1 cellular context compared by ENCODE assay signal in the genomic region with DNA sequence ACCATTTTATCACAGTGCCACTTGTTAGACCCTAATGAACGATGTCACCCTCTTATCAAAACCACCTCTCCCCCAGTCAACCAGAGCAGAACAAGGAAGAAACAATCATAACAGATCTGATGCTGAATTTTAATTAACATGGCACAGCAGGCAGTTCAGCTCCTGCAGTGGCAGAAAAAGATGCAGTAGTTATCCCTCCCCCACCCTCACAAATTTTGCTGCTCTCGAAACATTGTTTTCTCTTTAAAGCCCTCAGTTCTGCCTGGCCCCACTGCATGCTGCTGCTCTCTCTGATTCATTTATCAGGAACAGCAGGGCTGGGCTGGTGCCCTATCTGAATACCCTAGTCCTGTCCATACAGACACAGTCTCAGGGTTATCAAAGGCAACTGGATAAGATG.
TF ChIP-seq lines count a peak whose summit lies in the region.

No MANE protein-coding gene starts in this region.

TF ChIP-seq in H1, 55 proteins besides CTCF, POLR2A, EP300 and RAD21:
- no peak for TF ChIP-seq SIRT6 (IDR thresholded peaks at IDR 0.05; ENCODE audit: low read length)
